In genomic region chr13:20131057-20131832, GRCh38 we compare ENCODE assay signal across 21 cellular contexts. TPM values are rescaled to one million over a fixed set of nuclear protein-coding genes. Genes with fewer than 3 reads are reported as not detected.
DNase-seq lines count a peak whose midpoint lies in the region; ATAC-seq and TF ChIP-seq lines count a peak whose summit lies in the region.
"Had no signal": no experiment of that assay in that cellular context is flagged by ENCODE, and none has a peak within 500 bp of the region (broad histone marks: within the 10 kb centered on the region; RNA-seq: fewer than 3 reads in every experiment).

No MANE protein-coding gene starts in this region.

- H3K27ac Mint-ChIP-seq in activated CD4-positive, alpha-beta memory T cell treated with anti-CD3 and anti-CD28 coated beads, Interleukin-2, amount 10 ng/mL, durations not matched to agents 7 days and 5 days, result no peak overlapping the region
- H3K27ac Mint-ChIP-seq in activated CD4-positive, alpha-beta memory T cell treated with anti-CD3 and anti-CD28 coated beads for 36 hours, result no peak overlapping the region
- H3K27ac Mint-ChIP-seq in osteocyte (ENCODE audit: unreplicated experiment), result no peak overlapping the region
- H3K27ac Mint-ChIP-seq: CD4-positive, CD25-positive, alpha-beta regulatory T cell had no signal

- no peak for TF ChIP-seq CTCF in WERI-Rb-1 (IDR thresholded peaks at IDR 0.05; ENCODE audit: low read depth, low read length)
- TF ChIP-seq CTCF in osteocyte (IDR thresholded peaks at IDR 0.05), result no peak
- no peak for TF ChIP-seq CTCF in foreskin fibroblast (IDR thresholded peaks at IDR 0.05; ENCODE audit: low read depth, low read length)

- intact Hi-C loops in activated CD4-positive, alpha-beta memory T cell treated with anti-CD3 and anti-CD28 coated beads for 36 hours (cut with micrococcal nuclease), result no loop called here
- intact Hi-C loops in sciatic nerve (cut with DNase I), result no loop called here

- peaks cover 31% of the 10 kb centered on the region for H3K27me3 ChIP-seq in WERI-Rb-1 (ENCODE audit: insufficient read depth, low read depth, severe bottlenecking)
- no peaks in the 10 kb centered on the region; the same call in 1 of the 2 replicates for H3K27me3 ChIP-seq in SJCRH30
- H3K27me3 ChIP-seq: SJSA1 had no signal

- H3K36me3 ChIP-seq in WERI-Rb-1 (no peaks in the 10 kb centered on the region), SJCRH30 (no peaks in the 10 kb centered on the region)
- H3K36me3 ChIP-seq: BE2C, SJSA1 had no signal

- H3K9me3 ChIP-seq in WERI-Rb-1 (ENCODE audit: severe bottlenecking), result no peaks in the 10 kb centered on the region
- no peaks in the 10 kb centered on the region for H3K9me3 ChIP-seq in SJCRH30 (replicated peaks)
- H3K9me3 ChIP-seq: BE2C, SJSA1 had no signal

- H3K4me3 Mint-ChIP-seq in activated CD4-positive, alpha-beta memory T cell treated with anti-CD3 and anti-CD28 coated beads, Interleukin-2, amount 10 ng/mL, durations not matched to agents 7 days and 5 days, result no peak overlapping the region
- H3K4me3 Mint-ChIP-seq in activated CD4-positive, alpha-beta memory T cell treated with anti-CD3 and anti-CD28 coated beads for 36 hours, result no peak overlapping the region
- no peak overlapping the region for H3K4me3 Mint-ChIP-seq in osteocyte (ENCODE audit: unreplicated experiment)
- H3K4me3 Mint-ChIP-seq: CD4-positive, CD25-positive, alpha-beta regulatory T cell had no signal

- H3K27me3 Mint-ChIP-seq in activated CD4-positive, alpha-beta memory T cell treated with anti-CD3 and anti-CD28 coated beads, Interleukin-2, amount 10 ng/mL, durations not matched to agents 7 days and 5 days, result peaks cover 23% of the 10 kb centered on the region
- peaks cover 19% of the 10 kb centered on the region for H3K27me3 Mint-ChIP-seq in activated CD4-positive, alpha-beta memory T cell treated with anti-CD3 and anti-CD28 coated beads for 36 hours
- H3K27me3 Mint-ChIP-seq in osteocyte (ENCODE audit: unreplicated experiment), result peaks cover 19% of the 10 kb centered on the region

- H3K4me1 Mint-ChIP-seq in activated CD4-positive, alpha-beta memory T cell treated with anti-CD3 and anti-CD28 coated beads, Interleukin-2, amount 10 ng/mL, durations not matched to agents 7 days and 5 days, result peaks cover 8% of the 10 kb centered on the region
- H3K4me1 Mint-ChIP-seq in activated CD4-positive, alpha-beta memory T cell treated with anti-CD3 and anti-CD28 coated beads for 36 hours (ENCODE audit: low read depth), result no peaks in the 10 kb centered on the region
- peaks cover 8% of the 10 kb centered on the region for H3K4me1 Mint-ChIP-seq in osteocyte (ENCODE audit: unreplicated experiment)

- ATAC-seq in sciatic nerve, result no peak

- peak; percentile 9 for DNase-seq in activated CD4-positive, alpha-beta memory T cell treated with anti-CD3 and anti-CD28 coated beads, Interleukin-2, amount 10 ng/mL, durations not matched to agents 7 days and 5 days
- no peak for DNase-seq in activated CD4-positive, alpha-beta memory T cell treated with anti-CD3 and anti-CD28 coated beads for 36 hours
- peak; percentile 22 for DNase-seq in D341Med (ENCODE audit: low spot score)
- peak; percentile 21 for DNase-seq in WERI-Rb-1
- peak; percentile 51 for DNase-seq in osteocyte (ENCODE audit: extremely low spot score, unreplicated experiment)
- DNase-seq in foreskin fibroblast, result no peak
- DNase-seq in SJCRH30, result no peak
- DNase-seq in sciatic nerve (ENCODE audit: low spot score), result no peak
- DNase-seq: BE2C; CD4-positive, CD25-positive, alpha-beta regulatory T cell; COR-L47; DMS153; GDM1; HCEC 1CT; NCI-H187; NCI-H2107; NCI-H345; NCI-H524 treated with DMSO at 0.1 percent for 48 hours; PC-9 had no signal

- H3K27ac ChIP-seq in WERI-Rb-1 (no peak overlapping the region), SJCRH30 (no peak overlapping the region)
- H3K27ac ChIP-seq: PC-9, RWPE1, SJSA1 had no signal

- H3K36me3 Mint-ChIP-seq in activated CD4-positive, alpha-beta memory T cell treated with anti-CD3 and anti-CD28 coated beads, Interleukin-2, amount 10 ng/mL, durations not matched to agents 7 days and 5 days (ENCODE audit: low read depth), result no peaks in the 10 kb centered on the region
- H3K36me3 Mint-ChIP-seq in activated CD4-positive, alpha-beta memory T cell treated with anti-CD3 and anti-CD28 coated beads for 36 hours, result no peaks in the 10 kb centered on the region
- H3K36me3 Mint-ChIP-seq in osteocyte (ENCODE audit: unreplicated experiment), result no peaks in the 10 kb centered on the region
- H3K36me3 Mint-ChIP-seq: CD4-positive, CD25-positive, alpha-beta regulatory T cell had no signal

- POLR2A ChIA-PET in activated CD4-positive, alpha-beta memory T cell treated with anti-CD3 and anti-CD28 coated beads, Interleukin-2, amount 10 ng/mL, durations not matched to agents 7 days and 5 days (lab: Charles Lee), result interaction anchor here (1.3 kb wide), 1 partner anchor 12 kb away, joined by 8 read pairs; no protein-coding TSS in a partner anchor
- POLR2A ChIA-PET in activated CD4-positive, alpha-beta memory T cell treated with anti-CD3 and anti-CD28 coated beads for 36 hours (lab: Charles Lee), result no interaction called here

- H3K4me3 ChIP-seq in WERI-Rb-1 (ENCODE audit: low read depth, low read length) (no peak overlapping the region), foreskin fibroblast (ENCODE audit: low read depth in 1 of 2, low read length in 2 of 2) (no peak overlapping the region), SJCRH30 (no peak overlapping the region)
- H3K4me3 ChIP-seq: PC-9, SJSA1 had no signal

- CTCF ChIA-PET in activated CD4-positive, alpha-beta memory T cell treated with anti-CD3 and anti-CD28 coated beads, Interleukin-2, amount 10 ng/mL, durations not matched to agents 7 days and 5 days (lab: Charles Lee), result interaction anchor here (1.2 to 1.8 kb wide), 2 partner anchors 12 to 146 kb away, joined by 4 to 5 read pairs; no protein-coding TSS in a partner anchor
- CTCF ChIA-PET in activated CD4-positive, alpha-beta memory T cell treated with anti-CD3 and anti-CD28 coated beads for 36 hours (lab: Charles Lee), result no interaction called here

- no peaks in the 10 kb centered on the region for H3K4me1 ChIP-seq in SJCRH30
- H3K4me1 ChIP-seq: BE2C had no signal

- no peaks in the 10 kb centered on the region for H3K9me3 Mint-ChIP-seq in activated CD4-positive, alpha-beta memory T cell treated with anti-CD3 and anti-CD28 coated beads, Interleukin-2, amount 10 ng/mL, durations not matched to agents 7 days and 5 days
- H3K9me3 Mint-ChIP-seq in activated CD4-positive, alpha-beta memory T cell treated with anti-CD3 and anti-CD28 coated beads for 36 hours, result no peaks in the 10 kb centered on the region
- H3K9me3 Mint-ChIP-seq in osteocyte (ENCODE audit: unreplicated experiment), result no peaks in the 10 kb centered on the region

RNA-seq across cellular contexts. Expression of gene GJA3, which starts 29.6 kb away (rescaled TPM):
- total RNA-seq in activated CD4-positive, alpha-beta memory T cell treated with anti-CD3 and anti-CD28 coated beads, Interleukin-2, amount 10 ng/mL, durations not matched to agents 7 days and 5 days, result under 1 TPM; 0.13 to 0.23 TPM
- under 1 TPM; 0.14 to 0.29 TPM for total RNA-seq in activated CD4-positive, alpha-beta memory T cell treated with anti-CD3 and anti-CD28 coated beads for 36 hours
- total RNA-seq in osteocyte, result not detected in 2 replicates
- total RNA-seq in SJCRH30 (2014; rRNA removed; shearing (Covaris generic)), result not detected in 2 replicates
- total RNA-seq in sciatic nerve, result not detected
- total RNA-seq: CD4-positive, CD25-positive, alpha-beta regulatory T cell; SJSA1 had no signal

Comparison
In these comparisons a context has a peak if more than half of its experiments do, and no peak if none do; other contexts are left out.
1. DNase-seq: peak in activated CD4-positive, alpha-beta memory T cell treated with anti-CD3 and anti-CD28 coated beads, Interleukin-2, amount 10 ng/mL, durations not matched to agents 7 days and 5 days (single experiment), D341Med (single experiment), WERI-Rb-1 (single experiment) and osteocyte (single experiment); none in activated CD4-positive, alpha-beta memory T cell treated with anti-CD3 and anti-CD28 coated beads for 36 hours (single experiment), foreskin fibroblast (0 of 2), SJCRH30 (0 of 2) and sciatic nerve (single experiment).